In genomic region chr4:7857238-7857701, GRCh38 we compare ENCODE assay signal across 8 cellular contexts.
A peak's percentile ranks its signal among the peaks of the same experiment; 100 is the strongest.
DNase-seq lines count a peak whose midpoint lies in the region; ATAC-seq and TF ChIP-seq lines count a peak whose summit lies in the region.

No MANE protein-coding gene starts in this region.

- H3K9me3 ChIP-seq in heart right ventricle, result no peaks in the 10 kb centered on the region

- peaks cover 17% of the 10 kb centered on the region for H3K36me3 Mint-ChIP-seq in activated naive CD4-positive, alpha-beta T cell treated with anti-CD3 and anti-CD28 coated beads for 36 hours (ENCODE audit: low read depth)
- peaks cover 20% of the 10 kb centered on the region for H3K36me3 Mint-ChIP-seq in activated naive CD8-positive, alpha-beta T cell treated with anti-CD3 and anti-CD28 coated beads for 36 hours

- peaks cover 0 to 23% (median 0%) of the 10 kb centered on the region in 9 donors for H3K36me3 ChIP-seq in heart right ventricle

- CTCF ChIA-PET in activated naive CD4-positive, alpha-beta T cell treated with anti-CD3 and anti-CD28 coated beads for 36 hours (lab: Charles Lee), result interaction anchor here (1.8 kb wide), 1 partner anchor 13 kb away, joined by 6 read pairs; no protein-coding TSS in a partner anchor

- no peak overlapping the region for H3K4me3 Mint-ChIP-seq in activated naive CD4-positive, alpha-beta T cell treated with anti-CD3 and anti-CD28 coated beads for 36 hours
- H3K4me3 Mint-ChIP-seq in activated naive CD8-positive, alpha-beta T cell treated with anti-CD3 and anti-CD28 coated beads for 36 hours, result no peak overlapping the region

- H3K27ac Mint-ChIP-seq in activated naive CD4-positive, alpha-beta T cell treated with anti-CD3 and anti-CD28 coated beads for 36 hours, result peak overlapping the region; percentile 83
- H3K27ac Mint-ChIP-seq in activated naive CD8-positive, alpha-beta T cell treated with anti-CD3 and anti-CD28 coated beads for 36 hours, result peak overlapping the region; percentile 79

- peak; percentile 40 to 84 (median 71) for ATAC-seq in heart right ventricle
- no peak for ATAC-seq in HG02981 (IDR thresholded peaks at IDR 0.05; ENCODE audit: unreplicated experiment)

- no peak for TF ChIP-seq CTCF in heart right ventricle (IDR thresholded peaks at IDR 0.05)

- intact Hi-C loops in activated naive CD4-positive, alpha-beta T cell treated with anti-CD3 and anti-CD28 coated beads for 36 hours (cut with micrococcal nuclease), result no loop called here
- intact Hi-C loops in heart right ventricle (cut with DNase I), result no loop called here

- peak overlapping the region in 6 of 10 donors; percentile 12 to 54 (median 46) for H3K27ac ChIP-seq in heart right ventricle

- H3K27me3 Mint-ChIP-seq in activated naive CD4-positive, alpha-beta T cell treated with anti-CD3 and anti-CD28 coated beads for 36 hours (ENCODE audit: low read depth), result no peaks in the 10 kb centered on the region
- no peaks in the 10 kb centered on the region for H3K27me3 Mint-ChIP-seq in activated naive CD8-positive, alpha-beta T cell treated with anti-CD3 and anti-CD28 coated beads for 36 hours

- H3K4me1 Mint-ChIP-seq in activated naive CD4-positive, alpha-beta T cell treated with anti-CD3 and anti-CD28 coated beads for 36 hours (ENCODE audit: low read depth), result peaks cover 70% of the 10 kb centered on the region
- H3K4me1 Mint-ChIP-seq in activated naive CD8-positive, alpha-beta T cell treated with anti-CD3 and anti-CD28 coated beads for 36 hours, result peaks cover 55% of the 10 kb centered on the region

- H3K4me1 ChIP-seq in heart right ventricle, result peaks cover 0 to 51% (median 38%) of the 10 kb centered on the region in 9 donors

- H3K4me3 ChIP-seq in heart right ventricle, result no peak overlapping the region

- peak; percentile 27 for DNase-seq in activated naive CD4-positive, alpha-beta T cell treated with anti-CD3 and anti-CD28 coated beads for 36 hours
- no peak for DNase-seq in activated naive CD4-positive, alpha-beta T cell treated with anti-CD3 and anti-CD28 coated beads, Interleukin-2, amount 50 U/mL, for 16 hours
- no peak for DNase-seq in activated naive CD8-positive, alpha-beta T cell treated with anti-CD3 and anti-CD28 coated beads for 36 hours
- DNase-seq in heart right ventricle (peak in 1 of 2 donors; percentile 49), superior temporal gyrus (ENCODE audit: extremely low spot score) (peak; percentile 59), GM19240 (ENCODE audit: insufficient read length, low spot score) (no peak), NOMO-1 treated with DMSO at 0.1 percent for 48 hours (lab: John Stamatoyannopoulos, UW; ENCODE audit: unreplicated experiment) (no peak)

- H3K27me3 ChIP-seq in heart right ventricle, result no peaks in the 10 kb centered on the region

- H3K9me3 Mint-ChIP-seq in activated naive CD4-positive, alpha-beta T cell treated with anti-CD3 and anti-CD28 coated beads for 36 hours, result no peaks in the 10 kb centered on the region
- no peaks in the 10 kb centered on the region for H3K9me3 Mint-ChIP-seq in activated naive CD8-positive, alpha-beta T cell treated with anti-CD3 and anti-CD28 coated beads for 36 hours

- WGBS in heart right ventricle, 2 donors, result 31 to 32% methylated on average over 8 of the region's 8 CpGs

Comparison
In these comparisons a context has a peak if more than half of its experiments do, and no peak if none do; other contexts are left out.
1. DNase-seq: peak in activated naive CD4-positive, alpha-beta T cell treated with anti-CD3 and anti-CD28 coated beads for 36 hours (single experiment) and superior temporal gyrus (single experiment); none in activated naive CD4-positive, alpha-beta T cell treated with anti-CD3 and anti-CD28 coated beads, Interleukin-2, amount 50 U/mL, for 16 hours (single experiment), activated naive CD8-positive, alpha-beta T cell treated with anti-CD3 and anti-CD28 coated beads for 36 hours (single experiment), GM19240 (single experiment) and NOMO-1 treated with DMSO at 0.1 percent for 48 hours (single experiment).